Comparison of ENCODE assay signal across 8 cellular contexts in the genomic region with DNA sequence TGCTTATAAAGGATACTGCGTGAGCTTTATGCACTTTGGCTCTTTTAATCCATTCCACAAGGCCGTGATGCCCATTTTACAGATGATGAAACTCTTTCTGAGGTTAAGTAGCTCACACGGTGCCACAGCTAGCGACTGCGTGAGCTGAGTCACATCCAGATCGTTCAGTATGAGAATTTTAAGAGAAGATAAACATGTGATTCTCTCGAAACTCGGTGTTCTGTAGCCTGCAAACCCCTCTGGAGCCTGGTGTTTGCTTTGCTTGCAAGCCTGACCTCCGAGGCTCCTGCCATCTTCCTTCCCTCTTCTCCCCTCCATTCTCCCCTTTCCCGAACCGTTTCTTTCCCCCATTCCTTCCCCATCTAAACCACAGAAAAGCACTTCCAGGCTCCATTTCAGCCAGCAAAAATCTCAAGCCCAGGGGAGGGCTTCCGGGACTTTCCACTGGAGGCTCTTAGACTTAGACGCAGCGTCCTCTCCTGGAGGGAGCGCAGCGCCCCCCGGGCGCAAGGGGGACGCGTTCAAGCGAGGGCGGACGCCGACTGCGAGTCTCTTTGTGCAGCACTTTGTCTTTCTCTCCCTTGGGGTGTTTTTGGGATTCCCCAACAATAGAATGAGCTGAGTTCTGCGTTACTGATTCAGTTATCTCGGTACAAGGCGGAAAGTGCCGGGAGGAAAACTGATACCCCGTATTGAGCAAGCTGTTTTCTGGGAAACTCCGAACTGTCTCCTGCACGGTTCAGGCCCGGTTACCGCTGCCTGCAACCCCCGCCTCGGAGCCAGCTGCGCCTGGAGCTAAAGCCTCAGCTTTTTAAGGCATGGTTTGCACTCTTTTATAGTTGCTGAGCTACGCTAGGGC. TPM values are rescaled to one million over a fixed set of nuclear protein-coding genes. Genes with fewer than 3 reads are reported as not detected.
DNase-seq lines count a peak whose midpoint lies in the region; ATAC-seq and TF ChIP-seq lines count a peak whose summit lies in the region.

No MANE protein-coding gene starts in this region.

- no peak for ATAC-seq in HG03159 (IDR thresholded peaks at IDR 0.05; ENCODE audit: unreplicated experiment)

- no peaks in the 10 kb centered on the region for H3K36me3 ChIP-seq in HAP-1 (replicated peaks)
- H3K36me3 ChIP-seq in esophagus muscularis mucosa, result no peaks in the 10 kb centered on the region
- H3K36me3 ChIP-seq in neural progenitor cell, result no peaks in the 10 kb centered on the region

- peaks cover 5% of the 10 kb centered on the region for H3K4me1 ChIP-seq in HAP-1
- H3K4me1 ChIP-seq in esophagus muscularis mucosa, result peaks cover 5 to 13% (median 13%) of the 10 kb centered on the region in 4 donors
- H3K4me1 ChIP-seq in neural progenitor cell, result no peaks in the 10 kb centered on the region

- no peak overlapping the region for H3K9ac ChIP-seq in neural progenitor cell

- in situ Hi-C loops in HAP-1 (cut with MboI; ENCODE audit: low sequenced_read_pairs), result no loop called here

- H4K20me1 ChIP-seq in neural progenitor cell (ENCODE audit: low read depth), result no peaks in the 10 kb centered on the region

- H3K36me3 Mint-ChIP-seq in neural progenitor cell, result no peaks in the 10 kb centered on the region

- H3K4me2 ChIP-seq in neural progenitor cell, result peak overlapping the region; percentile 50

- H3K27me3 Mint-ChIP-seq in neural progenitor cell (ENCODE audit: insufficient read depth, low read depth), result no peaks in the 10 kb centered on the region

- H3K9me3 ChIP-seq in HAP-1 (no peaks in the 10 kb centered on the region), esophagus muscularis mucosa (peaks cover 0 to 5% (median 0%) of the 10 kb centered on the region in 4 donors), neural progenitor cell (ENCODE audit: low read depth) (no peaks in the 10 kb centered on the region)

- H3K4me3 ChIP-seq in HAP-1 (0 out of 2 replicates have a peak overlapping the region, but pooled peaks have one; percentile 11), esophagus muscularis mucosa (peak overlapping the region; percentile 35 to 48 (median 43)), neural progenitor cell (peak overlapping the region; percentile 15)

- no peaks in the 10 kb centered on the region for H3K79me2 ChIP-seq in neural progenitor cell (ENCODE audit: low read depth)

- H3K27ac Mint-ChIP-seq in neural progenitor cell, result peak overlapping the region; percentile 70

- intact Hi-C loops in esophagus muscularis mucosa (cut with DNase I), result no loop called here

- DNase-seq in activated naive CD4-positive, alpha-beta T cell treated with Interleukin-2 at 50 U/mL for 16 hours, result peak; percentile 48
- DNase-seq in activated naive CD4-positive, alpha-beta T cell treated with anti-CD3 and anti-CD28 coated beads, Interleukin-2, amount 50 U/mL, for 16 hours, result no peak
- peak in 1 of 2 experiments; percentile 44 for DNase-seq in HAP-1 (ENCODE audit: low spot score in 2 of 2)
- DNase-seq in NCI-H510A (lab: John Stamatoyannopoulos, UW), result peak; percentile 18
- no peak for DNase-seq in esophagus muscularis mucosa (ENCODE audit: extremely low spot score)
- DNase-seq in neural progenitor cell (ENCODE audit: low spot score), result peak; percentile 74
- no peak for DNase-seq in NCI-H82 (lab: John Stamatoyannopoulos, UW)

- TF ChIP-seq CTCF in esophagus muscularis mucosa (IDR thresholded peaks at IDR 0.05) (peak; percentile 35 to 44 (median 42)), neural progenitor cell (IDR thresholded peaks at IDR 0.05) (peak; percentile 44)

- no peaks in the 10 kb centered on the region for H3K9me3 Mint-ChIP-seq in neural progenitor cell

- TF ChIP-seq POLR2A in esophagus muscularis mucosa (IDR thresholded peaks at IDR 0.05; ENCODE audit: low read depth), result no peak

- H3F3A ChIP-seq in neural progenitor cell (ENCODE audit: low read depth), result peaks cover 14% of the 10 kb centered on the region

- peak overlapping the region; percentile 70 for H3K4me3 Mint-ChIP-seq in neural progenitor cell

- H2AFZ ChIP-seq in neural progenitor cell (replicated peaks), result peak overlapping the region; percentile 95

- peaks cover 25% of the 10 kb centered on the region for H3K27me3 ChIP-seq in HAP-1 (ENCODE audit: low read depth)
- H3K27me3 ChIP-seq in esophagus muscularis mucosa, result peaks cover 0 to 11% (median 0%) of the 10 kb centered on the region in 4 donors
- H3K27me3 ChIP-seq in neural progenitor cell, result peaks cover 6% of the 10 kb centered on the region

- H3K4me1 Mint-ChIP-seq in neural progenitor cell, result peaks cover 16% of the 10 kb centered on the region

- H3K27ac ChIP-seq in esophagus muscularis mucosa (replicated peaks in 1 of 4), result peak overlapping the region in 3 of 4 donors; percentile 26 to 34 (median 32)
- no peak overlapping the region for H3K27ac ChIP-seq in neural progenitor cell

- no peak for TF ChIP-seq EP300 in esophagus muscularis mucosa (IDR thresholded peaks at IDR 0.05)

- WGBS in esophagus muscularis mucosa, result 22% methylated on average over 30 of the region's 38 CpGs

RNA-seq across cellular contexts. Expression of gene CYP1B1, which starts 38.0 kb away (rescaled TPM):
- total RNA-seq in esophagus muscularis mucosa, result 10 to 100 TPM; 20.8 to 60.3 (median 37.6) TPM
- total RNA-seq in neural progenitor cell (ENCODE audit: low replicate concordance), result 0.39 and 0.62 TPM in 2 replicates

Comparison
In these comparisons a context has a peak if more than half of its experiments do, and no peak if none do; other contexts are left out.
1. DNase-seq: peak in activated naive CD4-positive, alpha-beta T cell treated with Interleukin-2 at 50 U/mL for 16 hours (single experiment), NCI-H510A (single experiment) and neural progenitor cell (single experiment); none in activated naive CD4-positive, alpha-beta T cell treated with anti-CD3 and anti-CD28 coated beads, Interleukin-2, amount 50 U/mL, for 16 hours (single experiment), esophagus muscularis mucosa (single experiment) and NCI-H82 (single experiment).
2. RNA of gene CYP1B1, which starts 38.0 kb away (total RNA-seq): 20.8 to 60.3 TPM in esophagus muscularis mucosa; 0.39 to 0.62 TPM in neural progenitor cell; every median in the first group is over 10 times any median in the second.
3. Peak in every context shown above with its lines, with median percentiles within 50 percentile points of each other: H3K4me3 ChIP-seq.